In genomic region chr1:160257411-160258015, GRCh38 we compare ENCODE assay signal across 17 cellular contexts. TPM values are rescaled to one million over a fixed set of nuclear protein-coding genes. Genes with fewer than 3 reads are reported as not detected.
DNase-seq lines count a peak whose midpoint lies in the region; ATAC-seq and TF ChIP-seq lines count a peak whose summit lies in the region.
"Had no signal": no experiment of that assay in that cellular context is flagged by ENCODE, and none has a peak within 500 bp of the region (broad histone marks: within the 10 kb centered on the region; RNA-seq: fewer than 3 reads in every experiment).

No MANE protein-coding gene starts in this region.

- no peak overlapping the region for H3K4me3 Mint-ChIP-seq in activated naive CD4-positive, alpha-beta T cell treated with anti-CD3 and anti-CD28 coated beads for 36 hours
- no peak overlapping the region for H3K4me3 Mint-ChIP-seq in T-helper 17 cell
- H3K4me3 Mint-ChIP-seq: central memory CD8-positive, alpha-beta T cell; immature natural killer cell had no signal

- H3K9me3 ChIP-seq in T-helper 17 cell (ENCODE audit: control insufficient read depth, low read length, poor library complexity, severe bottlenecking), result no peaks in the 10 kb centered on the region
- no peaks in the 10 kb centered on the region for H3K9me3 ChIP-seq in mesenchymal stem cell (ENCODE audit: control insufficient read depth, low read length)
- H3K9me3 ChIP-seq in OCI-LY7 (ENCODE audit: low read length), result no peaks in the 10 kb centered on the region
- H3K9me3 ChIP-seq: A549 had no signal

- no peak overlapping the region for H3K14ac ChIP-seq in mesenchymal stem cell (ENCODE audit: low read length in 2 of 2)

- CTCF ChIA-PET in activated naive CD4-positive, alpha-beta T cell treated with anti-CD3 and anti-CD28 coated beads for 36 hours (lab: Charles Lee), result interaction anchor here (0.6 to 1.2 kb wide), 5 partner anchors 23 to 130 kb away, joined by 3 to 6 read pairs (median 4); no protein-coding TSS in a partner anchor
- CTCF ChIA-PET in OCI-LY7 (lab: Charles Lee; ENCODE audit: unreplicated experiment), result interaction anchor here (0.6 kb wide), 1 partner anchor 56 kb away, joined by 3 read pairs; no protein-coding TSS in a partner anchor

- ATAC-seq in T-helper 17 cell, result no peak
- ATAC-seq: A549; stimulated activated naive CD8-positive, alpha-beta T cell treated with anti-CD3 and anti-CD28 coated beads, Interleukin-15, amount 100 ng/mL, for 72 hours had no signal

- peaks cover 36% of the 10 kb centered on the region for H3K36me3 Mint-ChIP-seq in activated naive CD4-positive, alpha-beta T cell treated with anti-CD3 and anti-CD28 coated beads for 36 hours (ENCODE audit: low read depth)
- H3K36me3 Mint-ChIP-seq in T-helper 17 cell (ENCODE audit: low read depth), result peaks cover 8% of the 10 kb centered on the region

- WGBS in mesenchymal stem cell, result over 99% methylated on average over 6 of the region's 6 CpGs

- H2AFZ ChIP-seq in mesenchymal stem cell (ENCODE audit: low read depth, low read length) (no peak overlapping the region), OCI-LY7 (ENCODE audit: low read length) (no peak overlapping the region)

- DNase-seq in activated naive CD4-positive, alpha-beta T cell treated with anti-CD3 and anti-CD28 coated beads for 36 hours, result no peak
- no peak for DNase-seq in activated naive CD4-positive, alpha-beta T cell (lab: John Stamatoyannopoulos, UW)
- DNase-seq in T-helper 17 cell (no peak), mesenchymal stem cell (no peak), NCI-H1436 (lab: John Stamatoyannopoulos, UW) (no peak), OCI-LY7 (ENCODE audit: low spot score) (no peak), C1 segment of cervical spinal cord (lab: John Stamatoyannopoulos, UW) (no peak)
- DNase-seq: activated CD8-positive, alpha-beta memory T cell treated with anti-CD3 and anti-CD28 coated beads for 24 hours; immature natural killer cell; Kasumi-1; NCI-H146; NCI-H510A; stimulated activated naive CD8-positive, alpha-beta T cell treated with anti-CD3 and anti-CD28 coated beads, Interleukin-15, amount 100 ng/mL, for 72 hours had no signal

- intact Hi-C loops in activated naive CD4-positive, alpha-beta T cell treated with anti-CD3 and anti-CD28 coated beads for 36 hours (cut with micrococcal nuclease), result no loop called here
- intact Hi-C loops in OCI-LY7 (cut with micrococcal nuclease; ENCODE audit: unreplicated experiment), result no loop called here

- H3K4me3 ChIP-seq in mesenchymal stem cell (ENCODE audit: insufficient read depth in 1 of 2, low read depth in 1 of 2, low read length in 2 of 2) (no peak overlapping the region), OCI-LY7 (ENCODE audit: low read depth, low read length, poor library complexity, severe bottlenecking) (no peak overlapping the region)
- H3K4me3 ChIP-seq: A549 had no signal

- no peak overlapping the region for H2BK120ac ChIP-seq in mesenchymal stem cell (ENCODE audit: low read depth, low read length)

- peak overlapping the region; percentile 7 for H3K9ac ChIP-seq in mesenchymal stem cell (ENCODE audit: low read length)

- no peak overlapping the region for H2BK5ac ChIP-seq in mesenchymal stem cell (ENCODE audit: low read depth, low read length, poor library complexity, severe bottlenecking)

- H3K4me2 ChIP-seq in mesenchymal stem cell (ENCODE audit: low read length, poor library complexity, severe bottlenecking) (no peak overlapping the region), OCI-LY7 (ENCODE audit: low read length) (no peak overlapping the region)
- H3K4me2 ChIP-seq: A549 had no signal

- peaks cover 4% of the 10 kb centered on the region for H3K4me1 ChIP-seq in mesenchymal stem cell (ENCODE audit: control insufficient read depth, insufficient read depth, low read depth, low read length)
- H3K4me1 ChIP-seq in OCI-LY7 (ENCODE audit: insufficient read depth, low read length, poor library complexity, severe bottlenecking), result peaks cover 16% of the 10 kb centered on the region

- H3K27me3 Mint-ChIP-seq in activated naive CD4-positive, alpha-beta T cell treated with anti-CD3 and anti-CD28 coated beads for 36 hours (ENCODE audit: low read depth), result no peaks in the 10 kb centered on the region
- no peaks in the 10 kb centered on the region for H3K27me3 Mint-ChIP-seq in T-helper 17 cell
- H3K27me3 Mint-ChIP-seq: central memory CD8-positive, alpha-beta T cell; stimulated activated naive CD8-positive, alpha-beta T cell treated with anti-CD3 and anti-CD28 coated beads, Interleukin-15, amount 100 ng/mL, for 72 hours had no signal

- POLR2A ChIA-PET in OCI-LY7 (lab: Charles Lee), result interaction anchor here (1.0 to 1.5 kb wide), 3 partner anchors 14 to 156 kb away, joined by 4 to 6 read pairs (median 4); no protein-coding TSS in a partner anchor

- H3K18ac ChIP-seq in mesenchymal stem cell (ENCODE audit: low read depth in 1 of 2, low read length in 2 of 2), result no peak overlapping the region

- H3K9me2 ChIP-seq in OCI-LY7 (ENCODE audit: insufficient read depth, low read length), result no peaks in the 10 kb centered on the region

- H3K79me2 ChIP-seq in OCI-LY7 (ENCODE audit: insufficient read depth, low read depth, low read length), result peaks cover 30% of the 10 kb centered on the region

- H4K91ac ChIP-seq in mesenchymal stem cell (ENCODE audit: low read length), result no peak overlapping the region

- no peak overlapping the region for H3K23ac ChIP-seq in mesenchymal stem cell (ENCODE audit: low read length in 2 of 2)

- H3K27me3 ChIP-seq in mesenchymal stem cell (ENCODE audit: control insufficient read depth in 1 of 2, insufficient read depth in 1 of 2, low read length in 2 of 2), result no peaks in the 10 kb centered on the region
- H3K27me3 ChIP-seq: foreskin keratinocyte had no signal

- H3K27ac ChIP-seq in mesenchymal stem cell (ENCODE audit: low read length, poor library complexity, severe bottlenecking) (no peak overlapping the region), temporal lobe (ENCODE audit: low read depth, low read length) (peak overlapping the region; percentile 85), OCI-LY7 (ENCODE audit: low read depth, low read length, poor library complexity, severe bottlenecking) (no peak overlapping the region)
- H3K27ac ChIP-seq: A549 had no signal

- H2BK15ac ChIP-seq in mesenchymal stem cell (ENCODE audit: low read depth, poor library complexity, severe bottlenecking), result no peak overlapping the region

- H2BK12ac ChIP-seq in mesenchymal stem cell (ENCODE audit: low read length in 2 of 2), result no peak overlapping the region

- peaks cover 5% of the 10 kb centered on the region; the same call in 1 of the 2 replicates for H4K20me1 ChIP-seq in OCI-LY7 (ENCODE audit: insufficient read depth, low read length)

- no peak overlapping the region for H2AK5ac ChIP-seq in mesenchymal stem cell (ENCODE audit: low read length, severe bottlenecking)

- no peaks in the 10 kb centered on the region for H3K9me3 Mint-ChIP-seq in activated naive CD4-positive, alpha-beta T cell treated with anti-CD3 and anti-CD28 coated beads for 36 hours
- H3K9me3 Mint-ChIP-seq: central memory CD8-positive, alpha-beta T cell; immature natural killer cell; stimulated activated naive CD8-positive, alpha-beta T cell treated with anti-CD3 and anti-CD28 coated beads, Interleukin-15, amount 100 ng/mL, for 72 hours had no signal

- peaks cover 5% of the 10 kb centered on the region in 2 experiments for H3K36me3 ChIP-seq in mesenchymal stem cell (ENCODE audit: control insufficient read depth in 1 of 2, insufficient read depth in 2 of 2, low read depth in 1 of 2, low read length in 2 of 2)
- peaks cover 32% of the 10 kb centered on the region for H3K36me3 ChIP-seq in OCI-LY7 (ENCODE audit: insufficient read depth, low read length)

- peak overlapping the region; percentile 21 for H3K27ac Mint-ChIP-seq in activated naive CD4-positive, alpha-beta T cell treated with anti-CD3 and anti-CD28 coated beads for 36 hours
- H3K27ac Mint-ChIP-seq in T-helper 17 cell, result peak overlapping the region; percentile 100
- H3K27ac Mint-ChIP-seq: immature natural killer cell; stimulated activated naive CD8-positive, alpha-beta T cell treated with anti-CD3 and anti-CD28 coated beads, Interleukin-15, amount 100 ng/mL, for 72 hours had no signal

- H3K4me1 Mint-ChIP-seq in activated naive CD4-positive, alpha-beta T cell treated with anti-CD3 and anti-CD28 coated beads for 36 hours (ENCODE audit: low read depth), result peaks cover 54% of the 10 kb centered on the region
- peaks cover 33% of the 10 kb centered on the region for H3K4me1 Mint-ChIP-seq in T-helper 17 cell

- no peak overlapping the region for H3K4ac ChIP-seq in mesenchymal stem cell (ENCODE audit: low read depth in 1 of 2, low read length in 2 of 2)

- H3K79me1 ChIP-seq in mesenchymal stem cell (replicated peaks; ENCODE audit: low read length, poor library complexity, severe bottlenecking), result peaks cover 19% of the 10 kb centered on the region

- TF ChIP-seq CTCF in OCI-LY7 (conservative IDR thresholded peaks at IDR 0.05; ENCODE audit: low read length), result no peak

- no peak overlapping the region for H4K8ac ChIP-seq in mesenchymal stem cell (ENCODE audit: low read length)

- BruUV-seq in OCI-LY7 (replicated peaks; lab: Mats Ljungman, UMichigan), result no TSS peak

RNA-seq across cellular contexts. Expression of gene DCAF8, which starts 4.8 kb away (rescaled TPM):
- 100 to 1,000 TPM; 218 to 226 TPM for total RNA-seq in activated naive CD4-positive, alpha-beta T cell treated with anti-CD3 and anti-CD28 coated beads for 36 hours
- 100 to 1,000 TPM; 167 to 178 TPM for total RNA-seq in T-helper 17 cell
- polyA plus RNA-seq in mesenchymal stem cell (2013, experiment 1 of 2), result 57.0 TPM
- 58.2 TPM for polyA plus RNA-seq in mesenchymal stem cell (2013, experiment 2 of 2)
- 47.9 TPM for total RNA-seq in temporal lobe
- 102 and 118 TPM in 2 replicates for total RNA-seq in OCI-LY7 (2014; rRNA removed; shearing (Covaris generic))
- 139 and 141 TPM in 2 replicates for total RNA-seq in OCI-LY7 (2022)

RNA-seq across cellular contexts. Expression of gene PEX19, which starts 27.4 kb away (rescaled TPM):
- 10 to 100 TPM; 58.3 to 65.4 TPM for total RNA-seq in activated naive CD4-positive, alpha-beta T cell treated with anti-CD3 and anti-CD28 coated beads for 36 hours
- total RNA-seq in T-helper 17 cell, result 10 to 100 TPM; 28.9 to 34.7 TPM
- 25.8 TPM for polyA plus RNA-seq in mesenchymal stem cell (2013, experiment 1 of 2)
- polyA plus RNA-seq in mesenchymal stem cell (2013, experiment 2 of 2), result 26.9 TPM
- 21.1 TPM for total RNA-seq in temporal lobe
- total RNA-seq in OCI-LY7 (2014; rRNA removed; shearing (Covaris generic)), result 32.6 and 34.7 TPM in 2 replicates
- 47.3 and 53.9 TPM in 2 replicates for total RNA-seq in OCI-LY7 (2022)

RNA-seq across cellular contexts. Expression of gene PEA15, which starts 52.3 kb away (rescaled TPM):
- 10 to 100 TPM; 34.3 to 42.0 TPM for total RNA-seq in activated naive CD4-positive, alpha-beta T cell treated with anti-CD3 and anti-CD28 coated beads for 36 hours
- 10 to 100 TPM; 19.6 to 21.6 TPM for total RNA-seq in T-helper 17 cell
- 323 TPM for polyA plus RNA-seq in mesenchymal stem cell (2013, experiment 1 of 2)
- 331 TPM for polyA plus RNA-seq in mesenchymal stem cell (2013, experiment 2 of 2)
- total RNA-seq in temporal lobe, result 178 TPM
- 20.7 and 22.3 TPM in 2 replicates for total RNA-seq in OCI-LY7 (2014; rRNA removed; shearing (Covaris generic))
- total RNA-seq in OCI-LY7 (2022), result 25.7 and 30.5 TPM in 2 replicates
